8 cellular contexts compared by ENCODE assay signal in genomic region chr14:91323671-91324605, GRCh38.
A peak's percentile ranks its signal among the peaks of the same experiment; 100 is the strongest.
DNase-seq lines count a peak whose midpoint lies in the region; ATAC-seq and TF ChIP-seq lines count a peak whose summit lies in the region.

No MANE protein-coding gene starts in this region.

- ATAC-seq in GM21619 (IDR thresholded peaks at IDR 0.05; ENCODE audit: unreplicated experiment) (peak; percentile 64), gastroesophageal sphincter (peak; percentile 81)

- peak overlapping the region; percentile 43 for H3K4me3 ChIP-seq in Jurkat, Clone E6-1 (ENCODE audit: low read length)
- peak overlapping the region in 1 of 2 donors; percentile 43 for H3K4me3 ChIP-seq in gastroesophageal sphincter
- H3K4me3 ChIP-seq in parathyroid adenoma (ENCODE audit: low read depth, low read length) = no peak overlapping the region
- H3K4me3 ChIP-seq in thyroid gland (replicated peaks in 1 of 3) = no peak overlapping the region

- CTCF ChIA-PET in RWPE1 (lab: Yijun Ruan, JAX) = interaction anchor here (0.5 to 2.3 kb wide), 24 partner anchors 8 to 1592 kb away, joined by 3 to 27 read pairs (median 4); partner anchors contain the start of gene CCDC88C

- H3K4me2 ChIP-seq in parathyroid adenoma (ENCODE audit: low read length) = no peak overlapping the region

- TF ChIP-seq EP300 in gastroesophageal sphincter (IDR thresholded peaks at IDR 0.05) = no peak

- H3K27me3 ChIP-seq in gastroesophageal sphincter = no peaks in the 10 kb centered on the region
- no peaks in the 10 kb centered on the region for H3K27me3 ChIP-seq in parathyroid adenoma (ENCODE audit: control insufficient read depth, insufficient read depth, low read length)
- H3K27me3 ChIP-seq in thyroid gland = no peaks in the 10 kb centered on the region

- H3K9ac ChIP-seq in parathyroid adenoma = no peak overlapping the region

- intact Hi-C loops in thyroid gland (cut with DNase I) = no loop called here

- peak overlapping the region; percentile 41 for H2AFZ ChIP-seq in parathyroid adenoma

- H3K79me2 ChIP-seq in parathyroid adenoma = peaks cover 6% of the 10 kb centered on the region

- POLR2A ChIA-PET in RWPE1 (lab: Yijun Ruan, JAX; ENCODE audit: low non-redundant PET) = no interaction called here

- peak; percentile 90 for TF ChIP-seq CTCF in RWPE1 (conservative IDR thresholded peaks at IDR 0.05; ENCODE audit: low read depth)
- peak in 3 of 4 experiments; percentile 90 to 92 (median 90) for TF ChIP-seq CTCF in gastroesophageal sphincter (IDR thresholded peaks at IDR 0.05)
- peak; percentile 99 for TF ChIP-seq CTCF in parathyroid adenoma (IDR thresholded peaks at IDR 0.05)
- TF ChIP-seq CTCF in thyroid gland (IDR thresholded peaks at IDR 0.05) = peak; percentile 75 to 96 (median 80)

- H3K4me1 ChIP-seq in gastroesophageal sphincter = peaks cover 0 to 30% (median 0%) of the 10 kb centered on the region in 3 donors
- peaks cover 26% of the 10 kb centered on the region for H3K4me1 ChIP-seq in parathyroid adenoma
- peaks cover 0 to 19% of the 10 kb centered on the region in 2 donors for H3K4me1 ChIP-seq in thyroid gland

- H3K27ac ChIP-seq in RWPE1 (peak overlapping the region; percentile 48), gastroesophageal sphincter (peak overlapping the region in 3 of 4 donors; percentile 49 to 64 (median 59)), parathyroid adenoma (peak overlapping the region; percentile 59), thyroid gland (peak overlapping the region; percentile 21 to 59 (median 50))

- 20 to 35% methylated on average over 7 to 18 of the region's 25 CpGs for WGBS in gastroesophageal sphincter (ENCODE audit: low coverage in 1 of 2), 2 donors
- 30 to 60% methylated on average over 24 to 25 of the region's 25 CpGs for WGBS in thyroid gland, 2 donors

- H3K36me3 ChIP-seq in gastroesophageal sphincter (no peaks in the 10 kb centered on the region), parathyroid adenoma (ENCODE audit: control insufficient read depth, insufficient read depth, low read length) (no peaks in the 10 kb centered on the region), thyroid gland (no peaks in the 10 kb centered on the region)

- H3K9me3 ChIP-seq in gastroesophageal sphincter (no peaks in the 10 kb centered on the region), parathyroid adenoma (ENCODE audit: control insufficient read depth, low read length) (no peaks in the 10 kb centered on the region), thyroid gland (no peaks in the 10 kb centered on the region)

- DNase-seq in EH (ENCODE audit: low read depth) = peak; percentile 64
- peak; percentile 73 for DNase-seq in Jurkat, Clone E6-1 (ENCODE audit: low read depth, low spot score)
- peak; percentile 71 for DNase-seq in RWPE1 (ENCODE audit: low spot score)
- DNase-seq in activated gamma-delta T cell treated with anti-CD3 and anti-CD28 coated beads, Interleukin-2, amount 50 U/mL, for 16 hours (ENCODE audit: low read depth) = peak; percentile 94
- peak; percentile 85 to 87 for DNase-seq in thyroid gland

- TF ChIP-seq POLR2A in gastroesophageal sphincter (IDR thresholded peaks at IDR 0.05) (no peak), thyroid gland (IDR thresholded peaks at IDR 0.05) (no peak)
